Comparison of ENCODE assay signal across 1 cellular context in the genomic region with DNA sequence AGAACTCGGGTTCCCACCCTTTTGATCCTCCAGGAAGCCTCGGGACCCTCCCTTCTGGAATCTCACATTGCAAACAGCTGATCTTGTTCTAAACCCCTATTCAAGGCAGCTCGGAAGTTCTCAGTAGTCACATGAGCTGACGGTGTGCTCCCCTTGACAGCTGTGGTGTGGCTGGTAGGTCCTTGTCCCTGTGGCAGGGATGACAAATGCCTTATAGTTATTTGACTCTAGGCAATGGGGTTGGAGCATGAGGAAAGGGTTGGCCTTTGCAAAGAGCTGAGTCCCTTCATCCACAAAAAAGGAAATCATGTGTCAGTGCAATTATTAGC.
TF ChIP-seq lines count a peak whose summit lies in the region.

No MANE protein-coding gene starts in this region.

TF ChIP-seq in HepG2, 621 proteins besides CTCF, POLR2A, EP300 and RAD21:
- no peak for TF ChIP-seq SNAPC2 (CRISPR knock-in tag; IDR thresholded peaks at IDR 0.05)
- TF ChIP-seq ZSCAN25 (CRISPR knock-in tag; IDR thresholded peaks at IDR 0.05) = no peak
- TF ChIP-seq MAF1 (CRISPR knock-in tag; IDR thresholded peaks at IDR 0.05; ENCODE audit: borderline replicate concordance) = no peak
- TF ChIP-seq FOXC1 (CRISPR knock-in tag; IDR thresholded peaks at IDR 0.05; ENCODE audit: borderline replicate concordance) = no peak
- no peak for TF ChIP-seq HDAC1 (CRISPR knock-in tag; IDR thresholded peaks at IDR 0.05)
- TF ChIP-seq KAT2B (IDR thresholded peaks at IDR 0.05; ENCODE audit: borderline replicate concordance, low read depth, low read length) = no peak
- TF ChIP-seq, protein P1, sequence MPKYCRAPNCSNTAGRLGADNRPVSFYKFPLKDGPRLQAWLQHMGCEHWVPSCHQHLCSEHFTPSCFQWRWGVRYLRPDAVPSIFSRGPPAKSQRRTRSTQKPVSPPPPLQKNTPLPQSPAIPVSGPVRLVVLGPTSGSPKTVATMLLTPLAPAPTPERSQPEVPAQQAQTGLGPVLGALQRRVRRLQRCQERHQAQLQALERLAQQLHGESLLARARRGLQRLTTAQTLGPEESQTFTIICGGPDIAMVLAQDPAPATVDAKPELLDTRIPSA (CRISPR knock-in tag; IDR thresholded peaks at IDR 0.05; ENCODE audit: borderline replicate concordance) = no peak
- no peak for TF ChIP-seq PAX8 (CRISPR knock-in tag; IDR thresholded peaks at IDR 0.05; ENCODE audit: borderline replicate concordance)
- TF ChIP-seq CC2D1A (CRISPR knock-in tag; IDR thresholded peaks at IDR 0.05) = no peak
- no peak for TF ChIP-seq HOXA3 (CRISPR knock-in tag; IDR thresholded peaks at IDR 0.05)
- no peak for TF ChIP-seq ARNTL (CRISPR knock-in tag; IDR thresholded peaks at IDR 0.05)
- TF ChIP-seq, protein P2, sequence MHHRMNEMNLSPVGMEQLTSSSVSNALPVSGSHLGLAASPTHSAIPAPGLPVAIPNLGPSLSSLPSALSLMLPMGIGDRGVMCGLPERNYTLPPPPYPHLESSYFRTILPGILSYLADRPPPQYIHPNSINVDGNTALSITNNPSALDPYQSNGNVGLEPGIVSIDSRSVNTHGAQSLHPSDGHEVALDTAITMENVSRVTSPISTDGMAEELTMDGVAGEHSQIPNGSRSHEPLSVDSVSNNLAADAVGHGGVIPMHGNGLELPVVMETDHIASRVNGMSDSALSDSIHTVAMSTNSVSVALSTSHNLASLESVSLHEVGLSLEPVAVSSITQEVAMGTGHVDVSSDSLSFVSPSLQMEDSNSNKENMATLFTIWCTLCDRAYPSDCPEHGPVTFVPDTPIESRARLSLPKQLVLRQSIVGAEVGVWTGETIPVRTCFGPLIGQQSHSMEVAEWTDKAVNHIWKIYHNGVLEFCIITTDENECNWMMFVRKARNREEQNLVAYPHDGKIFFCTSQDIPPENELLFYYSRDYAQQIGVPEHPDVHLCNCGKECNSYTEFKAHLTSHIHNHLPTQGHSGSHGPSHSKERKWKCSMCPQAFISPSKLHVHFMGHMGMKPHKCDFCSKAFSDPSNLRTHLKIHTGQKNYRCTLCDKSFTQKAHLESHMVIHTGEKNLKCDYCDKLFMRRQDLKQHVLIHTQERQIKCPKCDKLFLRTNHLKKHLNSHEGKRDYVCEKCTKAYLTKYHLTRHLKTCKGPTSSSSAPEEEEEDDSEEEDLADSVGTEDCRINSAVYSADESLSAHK (CRISPR knock-in tag; IDR thresholded peaks at IDR 0.05; ENCODE audit: borderline replicate concordance) = no peak
- TF ChIP-seq, protein P3, sequence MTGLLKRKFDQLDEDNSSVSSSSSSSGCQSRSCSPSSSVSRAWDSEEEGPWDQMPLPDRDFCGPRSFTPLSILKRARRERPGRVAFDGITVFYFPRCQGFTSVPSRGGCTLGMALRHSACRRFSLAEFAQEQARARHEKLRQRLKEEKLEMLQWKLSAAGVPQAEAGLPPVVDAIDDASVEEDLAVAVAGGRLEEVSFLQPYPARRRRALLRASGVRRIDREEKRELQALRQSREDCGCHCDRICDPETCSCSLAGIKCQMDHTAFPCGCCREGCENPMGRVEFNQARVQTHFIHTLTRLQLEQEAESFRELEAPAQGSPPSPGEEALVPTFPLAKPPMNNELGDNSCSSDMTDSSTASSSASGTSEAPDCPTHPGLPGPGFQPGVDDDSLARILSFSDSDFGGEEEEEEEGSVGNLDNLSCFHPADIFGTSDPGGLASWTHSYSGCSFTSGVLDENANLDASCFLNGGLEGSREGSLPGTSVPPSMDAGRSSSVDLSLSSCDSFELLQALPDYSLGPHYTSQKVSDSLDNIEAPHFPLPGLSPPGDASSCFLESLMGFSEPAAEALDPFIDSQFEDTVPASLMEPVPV (CRISPR knock-in tag; IDR thresholded peaks at IDR 0.05) = no peak
- TF ChIP-seq ZNF331 (CRISPR knock-in tag; IDR thresholded peaks at IDR 0.05) = no peak
- TF ChIP-seq, protein P4, sequence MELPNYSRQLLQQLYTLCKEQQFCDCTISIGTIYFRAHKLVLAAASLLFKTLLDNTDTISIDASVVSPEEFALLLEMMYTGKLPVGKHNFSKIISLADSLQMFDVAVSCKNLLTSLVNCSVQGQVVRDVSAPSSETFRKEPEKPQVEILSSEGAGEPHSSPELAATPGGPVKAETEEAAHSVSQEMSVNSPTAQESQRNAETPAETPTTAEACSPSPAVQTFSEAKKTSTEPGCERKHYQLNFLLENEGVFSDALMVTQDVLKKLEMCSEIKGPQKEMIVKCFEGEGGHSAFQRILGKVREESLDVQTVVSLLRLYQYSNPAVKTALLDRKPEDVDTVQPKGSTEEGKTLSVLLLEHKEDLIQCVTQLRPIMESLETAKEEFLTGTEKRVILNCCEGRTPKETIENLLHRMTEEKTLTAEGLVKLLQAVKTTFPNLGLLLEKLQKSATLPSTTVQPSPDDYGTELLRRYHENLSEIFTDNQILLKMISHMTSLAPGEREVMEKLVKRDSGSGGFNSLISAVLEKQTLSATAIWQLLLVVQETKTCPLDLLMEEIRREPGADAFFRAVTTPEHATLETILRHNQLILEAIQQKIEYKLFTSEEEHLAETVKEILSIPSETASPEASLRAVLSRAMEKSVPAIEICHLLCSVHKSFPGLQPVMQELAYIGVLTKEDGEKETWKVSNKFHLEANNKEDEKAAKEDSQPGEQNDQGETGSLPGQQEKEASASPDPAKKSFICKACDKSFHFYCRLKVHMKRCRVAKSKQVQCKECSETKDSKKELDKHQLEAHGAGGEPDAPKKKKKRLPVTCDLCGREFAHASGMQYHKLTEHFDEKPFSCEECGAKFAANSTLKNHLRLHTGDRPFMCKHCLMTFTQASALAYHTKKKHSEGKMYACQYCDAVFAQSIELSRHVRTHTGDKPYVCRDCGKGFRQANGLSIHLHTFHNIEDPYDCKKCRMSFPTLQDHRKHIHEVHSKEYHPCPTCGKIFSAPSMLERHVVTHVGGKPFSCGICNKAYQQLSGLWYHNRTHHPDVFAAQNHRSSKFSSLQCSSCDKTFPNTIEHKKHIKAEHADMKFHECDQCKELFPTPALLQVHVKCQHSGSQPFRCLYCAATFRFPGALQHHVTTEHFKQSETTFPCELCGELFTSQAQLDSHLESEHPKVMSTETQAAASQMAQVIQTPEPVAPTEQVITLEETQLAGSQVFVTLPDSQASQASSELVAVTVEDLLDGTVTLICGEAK (IDR thresholded peaks at IDR 0.05) = no peak
- TF ChIP-seq, protein P4 (CRISPR knock-in tag; IDR thresholded peaks at IDR 0.05) = no peak
- no peak for TF ChIP-seq ZNF883 (CRISPR knock-in tag; IDR thresholded peaks at IDR 0.05; ENCODE audit: not compliant biosample characterization)
- no peak for TF ChIP-seq SPEN (CRISPR knock-in tag; IDR thresholded peaks at IDR 0.05; ENCODE audit: low read depth)
- no peak for TF ChIP-seq WIZ (CRISPR knock-in tag; IDR thresholded peaks at IDR 0.05)
TF ChIP-seq in HepG2: peak in this region for 0.
